Comparison of ENCODE assay signal across 21 cellular contexts in genomic region chr10:94125856-94126255, GRCh38.
DNase-seq lines count a peak whose midpoint lies in the region; ATAC-seq, FAIRE-seq and TF ChIP-seq lines count a peak whose summit lies in the region.
"Had no signal": no experiment of that assay in that cellular context is flagged by ENCODE, and none has a peak within 500 bp of the region (broad histone marks: within the 10 kb centered on the region; RNA-seq: fewer than 3 reads in every experiment).

No MANE protein-coding gene starts in this region.

- H3K18ac ChIP-seq in mesendoderm (ENCODE audit: low read length), result no peak overlapping the region

- H3K9me3 ChIP-seq in pancreas, result no peaks in the 10 kb centered on the region
- H3K9me3 ChIP-seq: BE2C, esophagus muscularis mucosa had no signal

- ATAC-seq in pancreas, result no peak
- ATAC-seq: activated CD4-positive, alpha-beta T cell treated with anti-CD3 and anti-CD28 coated beads for 36 hours had no signal

- no peaks in the 10 kb centered on the region for H3K79me1 ChIP-seq in mesendoderm (ENCODE audit: low read length)

- H4K8ac ChIP-seq in mesendoderm (ENCODE audit: low read depth, low read length), result no peak overlapping the region

- TF ChIP-seq CTCF in choroid plexus epithelial cell (conservative IDR thresholded peaks at IDR 0.05; ENCODE audit: low read depth, low read length) (no peak), pancreas (IDR thresholded peaks at IDR 0.05) (no peak)

- no peak overlapping the region for H4K5ac ChIP-seq in mesendoderm (ENCODE audit: low read length)

- H3K27ac ChIP-seq in mesendoderm (ENCODE audit: low read depth, low read length) (no peak overlapping the region), pancreas (no peak overlapping the region)
- H3K27ac ChIP-seq: esophagus muscularis mucosa had no signal

- no peak overlapping the region for H2BK120ac ChIP-seq in mesendoderm (ENCODE audit: low read depth, low read length)

- FAIRE-seq in pancreas (lab: Jason Lieb, UNC), result no peak
- FAIRE-seq: GM12892, small intestine had no signal

- H3K36me3 ChIP-seq in mesendoderm (ENCODE audit: control insufficient read depth, insufficient read depth, low read length), result no peaks in the 10 kb centered on the region
- H3K36me3 ChIP-seq in pancreas, result no peaks in the 10 kb centered on the region
- H3K36me3 ChIP-seq: BE2C, esophagus muscularis mucosa had no signal

- H3K9ac ChIP-seq in mesendoderm (ENCODE audit: low read length), result no peak overlapping the region

- no peak overlapping the region for H3K23ac ChIP-seq in mesendoderm (ENCODE audit: low read length)

- no peak overlapping the region for H3K56ac ChIP-seq in mesendoderm (ENCODE audit: low read length)

- DNase-seq in AG08396 (ENCODE audit: low spot score), result peak; percentile 44
- peak; percentile 69 for DNase-seq in LHCN-M2 (ENCODE audit: low read depth)
- peak; percentile 80 for DNase-seq in choroid plexus epithelial cell (ENCODE audit: low read depth)
- DNase-seq in mesendoderm, result peak; percentile 25
- DNase-seq in T1000 (lab: John Stamatoyannopoulos, UW), result no peak
- DNase-seq in activated CD8-positive, alpha-beta memory T cell treated with anti-CD3 and anti-CD28 coated beads, Interleukin-2, amount 50 U/mL, for 48 hours, result no peak
- no peak for DNase-seq in pancreas
- DNase-seq in anterior cingulate cortex (lab: John Stamatoyannopoulos, UW), result no peak
- DNase-seq: activated CD4-positive, alpha-beta T cell treated with anti-CD3 and anti-CD28 coated beads for 36 hours; activated naive CD8-positive, alpha-beta T cell treated with anti-CD3 and anti-CD28 coated beads, Interleukin-2, amount 10 ng/mL, durations not matched to agents 7 days and 5 days; activated T-cell treated with anti-CD3 and anti-CD28 coated beads, Interleukin-2, amount 50 U/mL, for 1 hour; BE2C; dermis blood vessel endothelial cell; mammary epithelial cell; NCI-H2029 treated with DMSO at 0.1 percent for 48 hours; NCI-H774; RPMI8226; small intestine; T-helper 2 cell had no signal

- no peak overlapping the region for H3K4ac ChIP-seq in mesendoderm (ENCODE audit: low read depth, low read length)

- H3K4me2 ChIP-seq in mesendoderm (ENCODE audit: low read length), result no peak overlapping the region

- peaks cover 4% of the 10 kb centered on the region for H3K4me1 ChIP-seq in mesendoderm (ENCODE audit: control insufficient read depth, low read depth, low read length)
- H3K4me1 ChIP-seq in pancreas, result no peaks in the 10 kb centered on the region
- H3K4me1 ChIP-seq: BE2C had no signal

- no peak overlapping the region for H2AK5ac ChIP-seq in mesendoderm (ENCODE audit: low read length)

- H3K4me3 ChIP-seq in choroid plexus epithelial cell (ENCODE audit: low read depth, low read length), result no peak overlapping the region
- H3K4me3 ChIP-seq in mesendoderm (ENCODE audit: low read length), result no peak overlapping the region
- H3K4me3 ChIP-seq in pancreas, result no peak overlapping the region
- H3K4me3 ChIP-seq: esophagus muscularis mucosa had no signal

- H2BK15ac ChIP-seq in mesendoderm (replicated peaks; ENCODE audit: low read depth), result no peak overlapping the region

- H3K79me2 ChIP-seq in mesendoderm (ENCODE audit: control insufficient read depth, insufficient read depth, low read length), result no peaks in the 10 kb centered on the region

- intact Hi-C loops in pancreas (cut with DNase I), result no loop called here

- H3K27me3 ChIP-seq in mesendoderm (ENCODE audit: insufficient read depth, low read length, poor library complexity) (no peaks in the 10 kb centered on the region), pancreas (no peaks in the 10 kb centered on the region)
- H3K27me3 ChIP-seq: BE2C, esophagus muscularis mucosa had no signal

- no peak overlapping the region for H2BK5ac ChIP-seq in mesendoderm (ENCODE audit: low read length)

Comparison
In these comparisons a context has a peak if more than half of its experiments do, and no peak if none do; other contexts are left out.
1. DNase-seq: peak in AG08396 (single experiment), LHCN-M2 (single experiment), choroid plexus epithelial cell (single experiment) and mesendoderm (single experiment); none in T1000 (single experiment), activated CD8-positive, alpha-beta memory T cell treated with anti-CD3 and anti-CD28 coated beads, Interleukin-2, amount 50 U/mL, for 48 hours (single experiment), pancreas (0 of 6) and anterior cingulate cortex (0 of 58).